8 cellular contexts compared by ENCODE assay signal in the genomic region with DNA sequence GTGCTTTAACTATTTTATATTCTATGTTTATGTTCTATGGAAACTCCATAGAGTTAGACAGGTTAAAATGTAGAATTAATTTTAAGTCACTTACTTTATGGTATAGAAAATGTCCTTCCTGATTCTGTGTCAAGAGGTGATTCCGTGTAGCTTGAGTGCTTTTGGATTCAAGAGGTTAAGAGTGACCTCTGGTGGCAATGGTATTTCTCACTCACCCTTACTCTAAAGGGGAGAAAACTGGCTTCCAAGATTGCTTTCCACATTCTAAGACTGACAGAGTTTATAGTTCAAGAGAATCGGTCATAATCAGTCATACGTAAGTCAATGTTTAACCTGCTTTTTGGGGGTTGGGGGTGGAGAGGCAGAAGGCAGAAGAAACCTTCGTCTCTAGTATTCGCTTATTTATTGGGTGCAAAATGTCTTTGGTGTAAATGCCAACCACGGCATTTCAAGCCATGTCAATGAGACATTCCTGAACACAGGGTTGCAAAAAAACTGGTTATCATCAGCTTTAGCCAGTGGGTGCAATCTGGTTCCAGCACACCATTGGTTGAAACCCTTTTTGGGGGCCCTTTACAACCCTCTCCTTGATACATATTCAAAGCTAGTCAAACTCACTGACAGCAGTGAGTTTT.
DNase-seq lines count a peak whose midpoint lies in the region; ATAC-seq and TF ChIP-seq lines count a peak whose summit lies in the region.
"Had no signal": no experiment of that assay in that cellular context is flagged by ENCODE, and none has a peak within 500 bp of the region (broad histone marks: within the 10 kb centered on the region; RNA-seq: fewer than 3 reads in every experiment).

No MANE protein-coding gene starts in this region.

- no peak overlapping the region for H3K4me3 Mint-ChIP-seq in stimulated activated naive B cell treated with anti-CD40 and anti-IgM and Interleukin-4, amounts not matched to agents 10 μg/mL and 1 μg/mL and 100 μg/mL, for 72 hours
- H3K4me3 Mint-ChIP-seq: activated naive CD8-positive, alpha-beta T cell treated with anti-CD3 and anti-CD28 coated beads, Interleukin-2, amount 10 ng/mL, durations not matched to agents 7 days and 5 days had no signal

- no peaks in the 10 kb centered on the region for H3K4me1 Mint-ChIP-seq in stimulated activated naive B cell treated with anti-CD40 and anti-IgM and Interleukin-4, amounts not matched to agents 10 μg/mL and 1 μg/mL and 100 μg/mL, for 72 hours

- H3K9me3 ChIP-seq in right cardiac atrium (ENCODE audit: control insufficient read depth, low read length) = no peaks in the 10 kb centered on the region

- H3K4me1 ChIP-seq in right cardiac atrium (ENCODE audit: control insufficient read depth, insufficient read depth, low read length) = no peaks in the 10 kb centered on the region

- DNase-seq in NCI-H1105 (lab: John Stamatoyannopoulos, UW) (peak; percentile 23), right cardiac atrium (no peak)
- no peak for DNase-seq in stimulated activated naive B cell treated with anti-CD40 and anti-IgM and Interleukin-4, amounts not matched to agents 10 μg/mL and 1 μg/mL and 100 μg/mL, for 72 hours
- DNase-seq in activated naive CD4-positive, alpha-beta T cell treated with anti-CD3 and anti-CD28 coated beads, Interleukin-2, amount 50 U/mL, for 72 hours (ENCODE audit: low spot score in 2 of 2) = no peak
- DNase-seq: activated naive CD8-positive, alpha-beta T cell treated with anti-CD3 and anti-CD28 coated beads, Interleukin-2, amount 10 ng/mL, durations not matched to agents 7 days and 5 days had no signal

- 0 out of 2 replicates have a peak, but pooled peaks have one; percentile 32 for TF ChIP-seq CTCF in GM12874 (IDR thresholded peaks at IDR 0.05; ENCODE audit: insufficient read depth, low read depth, low read length)
- peak; percentile 51; the same call in 1 of the 2 replicates for TF ChIP-seq CTCF in WI38 (IDR thresholded peaks at IDR 0.05; ENCODE audit: low read depth, low read length)

- no peak overlapping the region for H3K27ac Mint-ChIP-seq in stimulated activated naive B cell treated with anti-CD40 and anti-IgM and Interleukin-4, amounts not matched to agents 10 μg/mL and 1 μg/mL and 100 μg/mL, for 72 hours
- H3K27ac Mint-ChIP-seq in activated naive CD4-positive, alpha-beta T cell treated with anti-CD3 and anti-CD28 coated beads, Interleukin-2, amount 50 U/mL, for 72 hours = no peak overlapping the region
- H3K27ac Mint-ChIP-seq: activated naive CD8-positive, alpha-beta T cell treated with anti-CD3 and anti-CD28 coated beads, Interleukin-2, amount 10 ng/mL, durations not matched to agents 7 days and 5 days had no signal

- H3K27me3 ChIP-seq in right cardiac atrium (ENCODE audit: control insufficient read depth, insufficient read depth) = no peaks in the 10 kb centered on the region

- WGBS in right cardiac atrium = 37% methylated on average over 6 of the region's 6 CpGs

- H3K36me3 Mint-ChIP-seq in stimulated activated naive B cell treated with anti-CD40 and anti-IgM and Interleukin-4, amounts not matched to agents 10 μg/mL and 1 μg/mL and 100 μg/mL, for 72 hours = no peaks in the 10 kb centered on the region
- no peaks in the 10 kb centered on the region for H3K36me3 Mint-ChIP-seq in activated naive CD4-positive, alpha-beta T cell treated with anti-CD3 and anti-CD28 coated beads, Interleukin-2, amount 50 U/mL, for 72 hours
- H3K36me3 Mint-ChIP-seq: activated naive CD8-positive, alpha-beta T cell treated with anti-CD3 and anti-CD28 coated beads, Interleukin-2, amount 10 ng/mL, durations not matched to agents 7 days and 5 days had no signal

- peaks cover 0 to 3% of the 10 kb centered on the region in 2 donors for H3K27me3 Mint-ChIP-seq in stimulated activated naive B cell treated with anti-CD40 and anti-IgM and Interleukin-4, amounts not matched to agents 10 μg/mL and 1 μg/mL and 100 μg/mL, for 72 hours

- H3K4me3 ChIP-seq in WI38 (ENCODE audit: low read depth, low read length) = no peak overlapping the region
- H3K4me3 ChIP-seq in right cardiac atrium (ENCODE audit: low read length) = no peak overlapping the region

- intact Hi-C loops in right cardiac atrium (cut with DNase I) = loop anchor here in 3 of 4 donors (5.0 to 10.0 kb wide), 2 partner anchors 298 to 306 kb away; no protein-coding TSS in a partner anchor

- no peaks in the 10 kb centered on the region for H3K9me3 Mint-ChIP-seq in stimulated activated naive B cell treated with anti-CD40 and anti-IgM and Interleukin-4, amounts not matched to agents 10 μg/mL and 1 μg/mL and 100 μg/mL, for 72 hours
- peaks cover 0 to 4% of the 10 kb centered on the region in 2 donors for H3K9me3 Mint-ChIP-seq in activated naive CD4-positive, alpha-beta T cell treated with anti-CD3 and anti-CD28 coated beads, Interleukin-2, amount 50 U/mL, for 72 hours
- H3K9me3 Mint-ChIP-seq: activated naive CD8-positive, alpha-beta T cell treated with anti-CD3 and anti-CD28 coated beads, Interleukin-2, amount 10 ng/mL, durations not matched to agents 7 days and 5 days had no signal

- peak; percentile 73 for ATAC-seq in HG02571 (IDR thresholded peaks at IDR 0.05; ENCODE audit: unreplicated experiment)
- peak; percentile 62 to 72 for ATAC-seq in right cardiac atrium
- peak; percentile 68 to 76 for ATAC-seq in stimulated activated naive B cell treated with anti-CD40 and anti-IgM and Interleukin-4, amounts not matched to agents 10 μg/mL and 1 μg/mL and 100 μg/mL, for 72 hours (replicated peaks)
- no peak for ATAC-seq in activated naive CD4-positive, alpha-beta T cell treated with anti-CD3 and anti-CD28 coated beads, Interleukin-2, amount 50 U/mL, for 72 hours

- no peak overlapping the region for H3K27ac ChIP-seq in right cardiac atrium (ENCODE audit: low read length)

Comparison
In these comparisons a context has a peak if more than half of its experiments do, and no peak if none do; other contexts are left out.
1. ATAC-seq: peak in HG02571 (single experiment), right cardiac atrium (2 of 2) and stimulated activated naive B cell treated with anti-CD40 and anti-IgM and Interleukin-4, amounts not matched to agents 10 μg/mL and 1 μg/mL and 100 μg/mL, for 72 hours (2 of 2); none in activated naive CD4-positive, alpha-beta T cell treated with anti-CD3 and anti-CD28 coated beads, Interleukin-2, amount 50 U/mL, for 72 hours (0 of 2).